Comparison of ENCODE assay signal across 12 cellular contexts in genomic region chr12:116171549-116171948, GRCh38.
DNase-seq lines count a peak whose midpoint lies in the region; ATAC-seq and TF ChIP-seq lines count a peak whose summit lies in the region.
"Had no signal": no experiment of that assay in that cellular context is flagged by ENCODE, and none has a peak within 500 bp of the region (broad histone marks: within the 10 kb centered on the region; RNA-seq: fewer than 3 reads in every experiment).

No MANE protein-coding gene starts in this region.

- TF ChIP-seq POLR2A in erythroblast (IDR thresholded peaks at IDR 0.05; ENCODE audit: low read length) = no peak

- H3K27ac ChIP-seq in BLaER1 treated with 17β-estradiol and CSF1 and Interleukin-3, amounts not matched to agents 10 nM and 100 nM = no peak overlapping the region
- H3K27ac ChIP-seq in GM23338 (ENCODE audit: low read depth) = no peak overlapping the region
- H3K27ac ChIP-seq: Peyer's patch had no signal

- no peak overlapping the region for H2AFZ ChIP-seq in GM23338

- H3F3A ChIP-seq in GM23338 (replicated peaks; ENCODE audit: low read depth) = no peaks in the 10 kb centered on the region

- peaks cover 99% of the 10 kb centered on the region for H3K79me2 ChIP-seq in GM23338 (replicated peaks; ENCODE audit: insufficient read depth)

- H3K9ac ChIP-seq in BLaER1 treated with 17β-estradiol and CSF1 and Interleukin-3, amounts not matched to agents 10 nM and 100 nM = no peak overlapping the region

- no peaks in the 10 kb centered on the region for H3K9me2 ChIP-seq in GM23338 (ENCODE audit: insufficient read depth)

- TF ChIP-seq CTCF in GM23338 (conservative IDR thresholded peaks at IDR 0.05; ENCODE audit: low read depth in 2 of 2) = no peak

- no peak for DNase-seq in GM23338 (ENCODE audit: low spot score)
- DNase-seq in activated naive CD8-positive, alpha-beta T cell treated with anti-CD3 and anti-CD28 coated beads for 36 hours = no peak
- peak; percentile 17 for DNase-seq in kidney tubule cell (ENCODE audit: low spot score)
- no peak for DNase-seq in erythroblast (lab: John Stamatoyannopoulos, UW)
- DNase-seq in activated effector memory CD4-positive, alpha-beta T cell treated with anti-CD3 and anti-CD28 coated beads, Interleukin-2, amount 50 U/mL, for 16 hours = no peak
- no peak for DNase-seq in NCI-H446 treated with DMSO at 0.1 percent for 48 hours (lab: John Stamatoyannopoulos, UW)
- DNase-seq: activated gamma-delta T cell, NCI-H2171, Peyer's patch had no signal

- no peak for ATAC-seq in GM23338
- no peak for ATAC-seq in HG03520 (IDR thresholded peaks at IDR 0.05; ENCODE audit: unreplicated experiment)
- ATAC-seq: HCT116 had no signal

- H4K20me1 ChIP-seq in BLaER1 treated with 17β-estradiol and CSF1 and Interleukin-3, amounts not matched to agents 10 nM and 100 nM = peaks cover 96 to 100% (median 100%) of the 10 kb centered on the region in 11 experiments
- H4K20me1 ChIP-seq in GM23338 (replicated peaks; ENCODE audit: insufficient read depth) = peaks cover 18% of the 10 kb centered on the region

- peak overlapping the region in 8 of 11 experiments; percentile 10 to 77 (median 33); a peak in 9 of 22 replicates for H3K4me2 ChIP-seq in BLaER1 treated with 17β-estradiol and CSF1 and Interleukin-3, amounts not matched to agents 10 nM and 100 nM
- 0 out of 2 replicates have a peak overlapping the region, but pooled peaks have one; percentile 17 for H3K4me2 ChIP-seq in GM23338

- H3K9me3 Mint-ChIP-seq in GM23338 = no peaks in the 10 kb centered on the region; the same call in 2 of the 3 replicates
- no peaks in the 10 kb centered on the region for H3K9me3 Mint-ChIP-seq in activated naive CD8-positive, alpha-beta T cell treated with anti-CD3 and anti-CD28 coated beads for 36 hours

- H3K36me3 Mint-ChIP-seq in GM23338 (ENCODE audit: low read depth) = no peaks in the 10 kb centered on the region
- peaks cover 11% of the 10 kb centered on the region for H3K36me3 Mint-ChIP-seq in activated naive CD8-positive, alpha-beta T cell treated with anti-CD3 and anti-CD28 coated beads for 36 hours

- H3K4me1 ChIP-seq in BLaER1 treated with 17β-estradiol and CSF1 and Interleukin-3, amounts not matched to agents 10 nM and 100 nM = peaks cover 14 to 41% (median 27%) of the 10 kb centered on the region in 10 experiments
- peaks cover 46% of the 10 kb centered on the region for H3K4me1 ChIP-seq in GM23338 (ENCODE audit: insufficient read depth)

- H3K4me3 ChIP-seq in BLaER1 treated with 17β-estradiol and CSF1 and Interleukin-3, amounts not matched to agents 10 nM and 100 nM = no peak overlapping the region
- no peak overlapping the region for H3K4me3 ChIP-seq in GM23338
- H3K4me3 ChIP-seq: Peyer's patch had no signal

- no peaks in the 10 kb centered on the region for H3K27me3 Mint-ChIP-seq in GM23338 (ENCODE audit: insufficient read depth, low read depth, poor library complexity)
- no peaks in the 10 kb centered on the region for H3K27me3 Mint-ChIP-seq in activated naive CD8-positive, alpha-beta T cell treated with anti-CD3 and anti-CD28 coated beads for 36 hours

- 0 out of 2 replicates have a peak overlapping the region, but pooled peaks have one; percentile 3 for H3K27ac Mint-ChIP-seq in GM23338
- H3K27ac Mint-ChIP-seq in activated naive CD8-positive, alpha-beta T cell treated with anti-CD3 and anti-CD28 coated beads for 36 hours = peak overlapping the region; percentile 94

- H3K36me3 ChIP-seq in BLaER1 treated with 17β-estradiol and CSF1 and Interleukin-3, amounts not matched to agents 10 nM and 100 nM = peaks cover 0 to 22% (median 0%) of the 10 kb centered on the region in 11 experiments; a peak in 3 of 22 replicates
- no peaks in the 10 kb centered on the region for H3K36me3 ChIP-seq in GM23338 (ENCODE audit: insufficient read depth)
- H3K36me3 ChIP-seq: Peyer's patch had no signal

- H3K4me3 Mint-ChIP-seq in GM23338 = no peak overlapping the region
- peak overlapping the region; percentile 78 for H3K4me3 Mint-ChIP-seq in activated naive CD8-positive, alpha-beta T cell treated with anti-CD3 and anti-CD28 coated beads for 36 hours

- no peaks in the 10 kb centered on the region for H3K9me3 ChIP-seq in BLaER1 treated with 17β-estradiol and CSF1 and Interleukin-3, amounts not matched to agents 10 nM and 100 nM (replicated peaks in 1 of 11)
- H3K9me3 ChIP-seq: Peyer's patch had no signal

- peaks cover 44% of the 10 kb centered on the region for H3K4me1 Mint-ChIP-seq in GM23338
- H3K4me1 Mint-ChIP-seq in activated naive CD8-positive, alpha-beta T cell treated with anti-CD3 and anti-CD28 coated beads for 36 hours = peaks cover 53% of the 10 kb centered on the region

- no peaks in the 10 kb centered on the region for H3K27me3 ChIP-seq in BLaER1 treated with 17β-estradiol and CSF1 and Interleukin-3, amounts not matched to agents 10 nM and 100 nM
- H3K27me3 ChIP-seq in GM23338 (ENCODE audit: insufficient read depth) = no peaks in the 10 kb centered on the region
- H3K27me3 ChIP-seq: Peyer's patch had no signal

TF ChIP-seq in GM23338, 12 proteins besides CTCF, POLR2A, EP300 and RAD21:
- no peak for TF ChIP-seq ZNF331 (CRISPR knock-in tag; IDR thresholded peaks at IDR 0.05; ENCODE audit: low read depth)
- no peak for TF ChIP-seq JUNB (IDR thresholded peaks at IDR 0.05; ENCODE audit: unreplicated experiment)
- no peak for TF ChIP-seq POLR2AphosphoS5 (IDR thresholded peaks at IDR 0.05; ENCODE audit: low read depth)
- TF ChIP-seq EZH2 (IDR thresholded peaks at IDR 0.05; ENCODE audit: low read depth, unreplicated experiment) = no peak
- TF ChIP-seq ZNF114 (CRISPR knock-in tag; IDR thresholded peaks at IDR 0.05) = no peak
- TF ChIP-seq REST (IDR thresholded peaks at IDR 0.05; ENCODE audit: unreplicated experiment) = no peak
- TF ChIP-seq STAT1 (IDR thresholded peaks at IDR 0.05; ENCODE audit: unreplicated experiment) = no peak
TF ChIP-seq in GM23338: peak in this region for 0.
